37 cellular contexts compared by ENCODE assay signal in genomic region chr16:61820398-61820797, GRCh38.
A peak's percentile ranks its signal among the peaks of the same experiment; 100 is the strongest.
DNase-seq lines count a peak whose midpoint lies in the region; ATAC-seq, FAIRE-seq and TF ChIP-seq lines count a peak whose summit lies in the region.
"Had no signal": no experiment of that assay in that cellular context is flagged by ENCODE, and none has a peak within 500 bp of the region (broad histone marks: within the 10 kb centered on the region; RNA-seq: fewer than 3 reads in every experiment).

No MANE protein-coding gene starts in this region.

- DNase-seq in ACHN (peak; percentile 22), M059J (ENCODE audit: low read depth) (peak; percentile 90), astrocyte of the cerebellum (ENCODE audit: low read depth) (peak; percentile 44), kidney epithelial cell (ENCODE audit: low read depth) (peak; percentile 50), GM19239 (ENCODE audit: insufficient read length, low spot score) (no peak), SJCRH30 (no peak), sciatic nerve (ENCODE audit: low spot score) (no peak)
- DNase-seq in activated T-cell treated with anti-CD3 and anti-CD28 coated beads, Interleukin-2, amount 50 U/mL, for 72 hours = no peak
- DNase-seq: activated CD4-positive, alpha-beta memory T cell treated with anti-CD3 and anti-CD28 coated beads, Interleukin-2, amount 10 ng/mL, durations not matched to agents 7 days and 5 days; activated CD4-positive, alpha-beta T cell treated with anti-CD3 and anti-CD28 coated beads for 1 hour; activated CD8-positive, alpha-beta memory T cell treated with anti-CD3 and anti-CD28 coated beads, Interleukin-2, amount 50 U/mL, for 48 hours; activated naive CD4-positive, alpha-beta T cell treated with anti-CD3 and anti-CD28 coated beads, Interleukin-2, amount 10 ng/mL, durations not matched to agents 7 days and 5 days; AML-193; amniotic stem cell; CD4-positive, CD25-positive, alpha-beta regulatory T cell; DND-41; effector memory CD4-positive, alpha-beta T cell; GOT3; HFFc6; kidney; NCI-H1092 treated with DMSO at 0.1 percent for 48 hours; NCI-H187; NCI-H2171 treated with DMSO at 0.1 percent for 48 hours; NCI-H524 treated with DMSO at 0.1 percent for 48 hours; NK-92 treated with Interleukin-12 subunit alpha and Interleukin-12 subunit beta, amount 100 ng/mL, for 24 hours; pancreas; SHP77; thyroid gland had no signal

- ATAC-seq in activated T-cell treated with anti-CD3 and anti-CD28 coated beads, Interleukin-2, amount 50 U/mL, for 72 hours (replicated peaks in 1 of 2) = no peak
- ATAC-seq in sciatic nerve = no peak
- ATAC-seq: activated T-helper 17 cell treated with anti-CD3 and anti-CD28 coated beads, Interleukin-2, amount 50 U/mL, for 72 hours; pancreas had no signal

- in situ Hi-C loops in ACHN (cut with HindIII; ENCODE audit: low pct_ligation_motif_present, low pct_unique_long_range_greater_than_20kb, low sequenced_read_pairs) = no loop called here
- in situ Hi-C loops in astrocyte of the cerebellum (cut with HindIII; ENCODE audit: low sequenced_read_pairs) = no loop called here

- H3K27me3 ChIP-seq in kidney epithelial cell (ENCODE audit: control insufficient read depth, insufficient read depth, low read length) (no peaks in the 10 kb centered on the region), SJCRH30 (no peaks in the 10 kb centered on the region)
- H3K27me3 ChIP-seq: thyroid gland, vagina had no signal

- no peaks in the 10 kb centered on the region for H3K27me3 Mint-ChIP-seq in activated T-cell treated with anti-CD3 and anti-CD28 coated beads, Interleukin-2, amount 50 U/mL, for 72 hours (ENCODE audit: low read depth)
- H3K27me3 Mint-ChIP-seq: activated CD4-positive, alpha-beta memory T cell treated with anti-CD3 and anti-CD28 coated beads, Interleukin-2, amount 10 ng/mL, durations not matched to agents 7 days and 5 days; activated naive CD4-positive, alpha-beta T cell treated with anti-CD3 and anti-CD28 coated beads, Interleukin-2, amount 10 ng/mL, durations not matched to agents 7 days and 5 days; activated T-helper 17 cell treated with anti-CD3 and anti-CD28 coated beads, Interleukin-2, amount 50 U/mL, for 72 hours; CD4-positive, CD25-positive, alpha-beta regulatory T cell; IgD-negative memory B cell had no signal

- no peaks in the 10 kb centered on the region for H3K9me3 ChIP-seq in SJCRH30 (replicated peaks)
- H3K9me3 ChIP-seq: pancreas, thyroid gland, vagina had no signal

- H3K36me3 ChIP-seq in kidney epithelial cell (ENCODE audit: control insufficient read depth, insufficient read depth, low read length) (no peaks in the 10 kb centered on the region), SJCRH30 (no peaks in the 10 kb centered on the region)
- H3K36me3 ChIP-seq: pancreas, thyroid gland, vagina had no signal

- H3K27ac ChIP-seq in SJCRH30 = no peak overlapping the region
- H3K27ac ChIP-seq: coronary artery, pancreas, thyroid gland, vagina had no signal

- TF ChIP-seq CTCF in astrocyte of the cerebellum (IDR thresholded peaks at IDR 0.05; ENCODE audit: low read depth, low read length, missing control alignments) (no peak), kidney epithelial cell (IDR thresholded peaks at IDR 0.05; ENCODE audit: insufficient read depth, low read length, poor library complexity, severe bottlenecking) (no peak)

- no peaks in the 10 kb centered on the region for H3K4me1 Mint-ChIP-seq in activated T-cell treated with anti-CD3 and anti-CD28 coated beads, Interleukin-2, amount 50 U/mL, for 72 hours (ENCODE audit: low read depth)
- H3K4me1 Mint-ChIP-seq: activated CD4-positive, alpha-beta memory T cell treated with anti-CD3 and anti-CD28 coated beads, Interleukin-2, amount 10 ng/mL, durations not matched to agents 7 days and 5 days; activated naive CD4-positive, alpha-beta T cell treated with anti-CD3 and anti-CD28 coated beads, Interleukin-2, amount 10 ng/mL, durations not matched to agents 7 days and 5 days; activated T-helper 17 cell treated with anti-CD3 and anti-CD28 coated beads, Interleukin-2, amount 50 U/mL, for 72 hours; CD4-positive, CD25-positive, alpha-beta regulatory T cell; IgD-negative memory B cell; nephron had no signal

- peaks cover 3 to 6% of the 10 kb centered on the region in 2 donors for H3K9me3 Mint-ChIP-seq in activated T-cell treated with anti-CD3 and anti-CD28 coated beads, Interleukin-2, amount 50 U/mL, for 72 hours
- H3K9me3 Mint-ChIP-seq: nephron had no signal

- H3K4me1 ChIP-seq in SJCRH30 = no peaks in the 10 kb centered on the region
- H3K4me1 ChIP-seq: pancreas, thyroid gland, vagina had no signal

- H3K36me3 Mint-ChIP-seq in activated T-cell treated with anti-CD3 and anti-CD28 coated beads, Interleukin-2, amount 50 U/mL, for 72 hours (ENCODE audit: insufficient read depth in 2 of 2) = peaks cover 0 to 2% of the 10 kb centered on the region in 2 donors
- H3K36me3 Mint-ChIP-seq: activated naive CD4-positive, alpha-beta T cell treated with anti-CD3 and anti-CD28 coated beads, Interleukin-2, amount 10 ng/mL, durations not matched to agents 7 days and 5 days; CD4-positive, CD25-positive, alpha-beta regulatory T cell; IgD-negative memory B cell had no signal

- H3K4me3 ChIP-seq in astrocyte of the cerebellum (ENCODE audit: low read depth, low read length) (no peak overlapping the region), kidney epithelial cell (ENCODE audit: low read depth, low read length) (no peak overlapping the region), SJCRH30 (no peak overlapping the region)
- H3K4me3 ChIP-seq: coronary artery, lung, pancreas, thyroid gland, vagina had no signal

- H3K27ac Mint-ChIP-seq in activated T-cell treated with anti-CD3 and anti-CD28 coated beads, Interleukin-2, amount 50 U/mL, for 72 hours = no peak overlapping the region
- H3K27ac Mint-ChIP-seq: activated CD4-positive, alpha-beta memory T cell treated with anti-CD3 and anti-CD28 coated beads, Interleukin-2, amount 10 ng/mL, durations not matched to agents 7 days and 5 days; activated naive CD4-positive, alpha-beta T cell treated with anti-CD3 and anti-CD28 coated beads, Interleukin-2, amount 10 ng/mL, durations not matched to agents 7 days and 5 days; activated T-helper 17 cell treated with anti-CD3 and anti-CD28 coated beads, Interleukin-2, amount 50 U/mL, for 72 hours; CD4-positive, CD25-positive, alpha-beta regulatory T cell; HFFc6; IgD-negative memory B cell; nephron; T-helper 2 cell treated with Interferon-gamma antibody and Interleukin-4, amounts not matched to agents 5 μg/mL and 100 μg/mL, for 36 hours had no signal

- no peak for FAIRE-seq in GM19239 (lab: Jason Lieb, UNC)
- FAIRE-seq: A204.1, D721Med, kidney, pancreas had no signal

- no peak overlapping the region for H3K4me3 Mint-ChIP-seq in activated T-cell treated with anti-CD3 and anti-CD28 coated beads, Interleukin-2, amount 50 U/mL, for 72 hours
- H3K4me3 Mint-ChIP-seq: activated CD4-positive, alpha-beta memory T cell treated with anti-CD3 and anti-CD28 coated beads, Interleukin-2, amount 10 ng/mL, durations not matched to agents 7 days and 5 days; activated naive CD4-positive, alpha-beta T cell treated with anti-CD3 and anti-CD28 coated beads, Interleukin-2, amount 10 ng/mL, durations not matched to agents 7 days and 5 days; activated T-helper 17 cell treated with anti-CD3 and anti-CD28 coated beads, Interleukin-2, amount 50 U/mL, for 72 hours; CD4-positive, CD25-positive, alpha-beta regulatory T cell; HFFc6; IgD-negative memory B cell; nephron; T-helper 2 cell treated with Interferon-gamma antibody and Interleukin-4, amounts not matched to agents 5 μg/mL and 100 μg/mL, for 36 hours had no signal

- intact Hi-C loops in sciatic nerve (cut with DNase I) = no loop called here

Comparison
In these comparisons a context has a peak if more than half of its experiments do, and no peak if none do; other contexts are left out.
1. DNase-seq: peak in ACHN (single experiment), M059J (single experiment), astrocyte of the cerebellum (single experiment) and kidney epithelial cell (single experiment); none in GM19239 (single experiment), SJCRH30 (0 of 2), activated T-cell treated with anti-CD3 and anti-CD28 coated beads, Interleukin-2, amount 50 U/mL, for 72 hours (0 of 2) and sciatic nerve (single experiment).